17 cellular contexts compared by ENCODE assay signal in the genomic region with DNA sequence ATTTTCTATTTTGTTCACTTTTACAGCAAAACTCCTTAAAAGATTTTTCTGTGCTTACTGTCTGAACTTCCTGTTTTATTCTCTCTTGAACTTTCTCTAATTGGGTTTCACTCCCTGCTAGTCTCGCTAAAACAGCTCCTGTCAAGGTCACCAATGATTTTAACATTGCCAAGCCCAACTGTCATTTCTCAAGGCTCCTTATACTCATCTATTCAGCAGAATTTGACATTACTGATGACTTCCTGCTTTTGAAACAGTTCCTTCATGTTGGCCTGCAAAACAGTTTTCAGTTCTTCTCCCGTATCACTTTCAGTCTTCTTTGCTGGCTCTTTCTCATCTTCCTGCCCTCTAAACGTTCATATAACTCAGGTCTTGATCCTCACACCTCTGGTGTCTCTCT.
"Had no signal": no experiment of that assay in that cellular context is flagged by ENCODE, and none has a peak within 500 bp of the region (broad histone marks: within the 10 kb centered on the region; RNA-seq: fewer than 3 reads in every experiment).

No MANE protein-coding gene starts in this region.

- H3K27ac ChIP-seq: cardiac muscle cell, heart left ventricle, pancreas, tibial artery had no signal

- ATAC-seq: heart left ventricle; natural killer cell treated with Interleukin-12 subunit alpha and Interleukin-12 subunit beta and Interleukin-15 and Interleukin-18, amount 100 ng/mL, for 72 hours; pancreas; right cardiac atrium; stimulated activated naive CD8-positive, alpha-beta T cell treated with anti-CD3 and anti-CD28 coated beads, Interleukin-15, amount 100 ng/mL, for 72 hours had no signal

- H3K27me3 ChIP-seq: cardiac muscle cell, heart left ventricle, pancreas, tibial artery had no signal

- H3K4me3 ChIP-seq: cardiac muscle cell, heart left ventricle, pancreas, tibial artery had no signal

- H3K9me3 ChIP-seq: heart left ventricle, pancreas, tibial artery had no signal

- H3K4me1 ChIP-seq: heart left ventricle, pancreas, tibial artery had no signal

- DNase-seq: activated CD4-positive, alpha-beta memory T cell treated with anti-CD3 and anti-CD28 coated beads for 36 hours; activated CD4-positive, alpha-beta T cell treated with anti-CD3 and anti-CD28 coated beads for 48 hours; activated CD4-positive, CD25-positive, alpha-beta regulatory T cell; activated effector memory CD4-positive, alpha-beta T cell treated with anti-CD3 and anti-CD28 coated beads, Interleukin-2, amount 50 U/mL, for 16 hours; activated naive CD4-positive, alpha-beta T cell treated with anti-CD3 and anti-CD28 coated beads, Interleukin-2, amount 10 ng/mL, durations not matched to agents 7 days and 5 days; activated T-cell treated with anti-CD3 and anti-CD28 coated beads for 4 hours; amygdala; cortex of kidney; heart left ventricle; pancreas; right cardiac atrium; stimulated activated CD4-positive, alpha-beta T cell treated with anti-CD3 and anti-CD28 coated beads, Interleukin-1b, Interleukin-23, amount 100 ng/mL, for 48 hours; stimulated activated naive CD8-positive, alpha-beta T cell treated with anti-CD3 and anti-CD28 coated beads, Interleukin-15, amount 100 ng/mL, for 72 hours; T1000; tibial artery had no signal

- H3K36me3 ChIP-seq: cardiac muscle cell, heart left ventricle, pancreas, tibial artery had no signal
